33 cellular contexts compared by ENCODE assay signal in the genomic region with DNA sequence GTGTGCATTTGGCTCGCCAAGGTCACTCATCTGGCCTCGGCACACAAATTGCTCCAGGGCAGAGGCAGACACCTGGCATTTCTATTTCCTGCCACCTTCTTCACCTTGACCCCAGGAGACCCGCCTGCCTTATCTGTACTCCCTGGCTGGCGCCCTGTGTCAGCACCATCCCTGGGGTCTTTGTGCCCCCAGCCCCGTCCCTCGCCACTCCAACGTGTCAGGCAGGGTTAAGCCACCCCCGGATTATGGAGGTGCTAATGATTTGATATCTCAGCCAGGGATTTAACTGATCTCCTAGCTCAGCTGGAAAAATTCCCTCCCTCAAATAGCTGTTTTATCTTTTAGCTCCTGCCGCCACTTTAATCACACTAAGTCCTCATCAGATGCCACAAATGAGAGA. TPM values are rescaled to one million over a fixed set of nuclear protein-coding genes. Genes with fewer than 3 reads are reported as not detected.
"Had no signal": no experiment of that assay in that cellular context is flagged by ENCODE, and none has a peak within 500 bp of the region (broad histone marks: within the 10 kb centered on the region; RNA-seq: fewer than 3 reads in every experiment).

No MANE protein-coding gene starts in this region.

- H3K4me1 ChIP-seq: esophagus muscularis mucosa, foreskin keratinocyte, gastroesophageal sphincter, heart left ventricle, lower lobe of right lung, parathyroid adenoma, prostate gland, spleen, transverse colon, upper lobe of right lung, uterus had no signal

- H3K27me3 ChIP-seq: transverse colon, upper lobe of right lung, uterus had no signal

- H3K36me3 ChIP-seq: esophagus muscularis mucosa, gastroesophageal sphincter, heart left ventricle, lower lobe of right lung, prostate gland, spleen, thoracic aorta, transverse colon, upper lobe of right lung, uterus had no signal

- H3K9ac ChIP-seq: parathyroid adenoma had no signal

- FAIRE-seq: endothelial cell of umbilical vein had no signal

- H3K9me3 ChIP-seq: esophagus muscularis mucosa, gastroesophageal sphincter, heart left ventricle, lower lobe of right lung, mucosa of descending colon, prostate gland, spleen, thoracic aorta, transverse colon, upper lobe of right lung, uterus had no signal

- DNase-seq: dermis blood vessel endothelial cell; effector memory CD4-positive, alpha-beta T cell; foreskin keratinocyte; heart left ventricle; immature natural killer cell; islet precursor cell; left ventricle myocardium superior; lower lobe of right lung; mucosa of descending colon; naive B cell; right cardiac atrium; spleen; stimulated activated CD4-positive, alpha-beta T cell treated with anti-CD3 and anti-CD28 coated beads, Interleukin-15, amount 100 ng/mL, for 24 hours; stimulated activated CD4-positive, alpha-beta T cell treated with anti-CD3 and anti-CD28 coated beads, Interleukin-2, amount 100 ng/mL, for 48 hours; stimulated activated naive B cell treated with anti-CD40 and anti-IgM and Interleukin-4, amounts not matched to agents 10 μg/mL and 1 μg/mL and 100 μg/mL, for 72 hours; transverse colon; upper lobe of right lung; uterus had no signal

- H3K27ac ChIP-seq: coronary artery, esophagus muscularis mucosa, foreskin keratinocyte, gastroesophageal sphincter, heart left ventricle, hepatocyte, lower lobe of right lung, parathyroid adenoma, prostate gland, skin epidermis, spleen, thoracic aorta, transverse colon, upper lobe of right lung, uterus had no signal

- H3K4me3 ChIP-seq: coronary artery, esophagus muscularis mucosa, gastroesophageal sphincter, heart left ventricle, hepatocyte, lower lobe of right lung, mucosa of descending colon, prostate gland, skin epidermis, spleen, thoracic aorta, transverse colon, upper lobe of right lung, uterus had no signal

RNA-seq across cellular contexts. Expression of a gene that starts 26.4 kb away (rescaled TPM):
- total RNA-seq: dermis blood vessel endothelial cell; endothelial cell of umbilical vein; epithelial cell of proximal tubule; foreskin keratinocyte; natural killer cell treated with Interleukin-12 subunit alpha and Interleukin-12 subunit beta and Interleukin-15 and Interleukin-18, amount 100 ng/mL, for 72 hours; osteoblast had no signal
- polyA plus RNA-seq: endothelial cell of umbilical vein, foreskin keratinocyte, immature natural killer cell had no signal

RNA-seq across cellular contexts. Expression of a gene that starts 28.4 kb away (rescaled TPM):
- total RNA-seq: dermis blood vessel endothelial cell; endothelial cell of umbilical vein; epithelial cell of proximal tubule; esophagus muscularis mucosa; fibroblast of lung; foreskin keratinocyte; gastroesophageal sphincter; heart left ventricle; hepatocyte; left ventricle myocardium superior; lower lobe of right lung; mesothelial cell of epicardium; mucosa of descending colon; natural killer cell treated with Interleukin-12 subunit alpha and Interleukin-12 subunit beta and Interleukin-15 and Interleukin-18, amount 100 ng/mL, for 72 hours; neural crest cell; osteoblast; prostate gland; right cardiac atrium; spleen; thoracic aorta; transverse colon; upper lobe of right lung; uterus had no signal
- polyA plus RNA-seq: endothelial cell of umbilical vein, fibroblast of lung, foreskin keratinocyte, heart left ventricle, hepatocyte, immature natural killer cell, right cardiac atrium, spleen had no signal
